ENCODE assay signal across 8 cellular contexts in genomic region chr2:127386764-127387654, GRCh38. TPM values are rescaled to one million over a fixed set of nuclear protein-coding genes. Genes with fewer than 3 reads are reported as not detected.
DNase-seq lines count a peak whose midpoint lies in the region; ATAC-seq and TF ChIP-seq lines count a peak whose summit lies in the region.

No MANE protein-coding gene starts in this region.

- H4K8ac ChIP-seq in IMR-90 (ENCODE audit: low read depth in 2 of 2, low read length in 2 of 2) = peak overlapping the region in 1 of 2 experiments; percentile 87; a peak in 2 of 4 replicates

- CTCF ChIA-PET in Caco-2 (lab: Charles Lee) (interaction anchor here (0.6 to 1.0 kb wide), 2 partner anchors 28 to 190 kb away, joined by 3 to 4 read pairs; no protein-coding TSS in a partner anchor), IMR-90 (lab: Yijun Ruan, JAX) (no interaction called here), OCI-LY7 (lab: Charles Lee; ENCODE audit: unreplicated experiment) (no interaction called here)

- peaks cover 4% of the 10 kb centered on the region; the same call in 1 of the 2 replicates for H3K9me1 ChIP-seq in IMR-90 (ENCODE audit: insufficient read depth, low read length)

- peak overlapping the region; percentile 88 for H3K4ac ChIP-seq in IMR-90 (ENCODE audit: low read depth, low read length)

- H4K91ac ChIP-seq in IMR-90 (ENCODE audit: insufficient read depth, low read depth, low read length) = peak overlapping the region; percentile 74; the same call in 1 of the 2 replicates

- H4K5ac ChIP-seq in IMR-90 (ENCODE audit: low read depth, low read length) = no peak overlapping the region; the same call in 1 of the 2 replicates

- H3K27me3 ChIP-seq in Caco-2 (replicated peaks; ENCODE audit: control insufficient read depth, insufficient read depth, low read length) (no peaks in the 10 kb centered on the region), IMR-90 (ENCODE audit: control insufficient read depth, insufficient read depth, low read length) (no peaks in the 10 kb centered on the region), esophagus muscularis mucosa (no peaks in the 10 kb centered on the region), muscle layer of duodenum (ENCODE audit: low read depth, low read length) (no peaks in the 10 kb centered on the region)

- H2AK9ac ChIP-seq in IMR-90 (replicated peaks; ENCODE audit: low read depth, low read length, poor library complexity) = peak overlapping the region; percentile 35

- peak overlapping the region; percentile 82 for H3K4me3 Mint-ChIP-seq in Caco-2 (ENCODE audit: unreplicated experiment)
- H3K4me3 Mint-ChIP-seq in activated T-cell treated with anti-CD3 and anti-CD28 coated beads, Interleukin-2, amount 50 U/mL, for 24 hours = peak overlapping the region; percentile 86

- no peak overlapping the region for H2BK20ac ChIP-seq in IMR-90 (ENCODE audit: low read depth, low read length)

- TF ChIP-seq CTCF in Caco-2 (IDR thresholded peaks at IDR 0.05; ENCODE audit: insufficient read depth in 1 of 2, low read depth in 1 of 2, low read length in 1 of 2, severe bottlenecking in 1 of 2, unreplicated experiment in 1 of 2) (no peak), IMR-90 (conservative IDR thresholded peaks at IDR 0.05; ENCODE audit: low read depth, low read length) (no peak), OCI-LY7 (conservative IDR thresholded peaks at IDR 0.05; ENCODE audit: low read length) (no peak), esophagus muscularis mucosa (IDR thresholded peaks at IDR 0.05) (no peak)

- H2BK15ac ChIP-seq in IMR-90 (ENCODE audit: low read depth, low read length) = no peak overlapping the region

- H3K9me3 ChIP-seq in Caco-2 = no peaks in the 10 kb centered on the region
- H3K9me3 ChIP-seq in IMR-90 (ENCODE audit: control insufficient read depth, insufficient read depth, low read length) = no peaks in the 10 kb centered on the region
- no peaks in the 10 kb centered on the region for H3K9me3 ChIP-seq in OCI-LY7 (ENCODE audit: low read length)
- H3K9me3 ChIP-seq in esophagus muscularis mucosa = no peaks in the 10 kb centered on the region
- no peaks in the 10 kb centered on the region for H3K9me3 ChIP-seq in muscle layer of duodenum (ENCODE audit: control insufficient read depth in 1 of 2, low read length in 2 of 2)

- H3K14ac ChIP-seq in IMR-90 (replicated peaks; ENCODE audit: low read depth, low read length) = peak overlapping the region; percentile 93

- no peak for TF ChIP-seq EP300 in esophagus muscularis mucosa (IDR thresholded peaks at IDR 0.05)

- H3K4me1 Mint-ChIP-seq in Caco-2 (ENCODE audit: low read depth, unreplicated experiment) = peaks cover 36% of the 10 kb centered on the region
- H3K4me1 Mint-ChIP-seq in activated T-cell treated with anti-CD3 and anti-CD28 coated beads, Interleukin-2, amount 50 U/mL, for 24 hours (ENCODE audit: low read depth) = peaks cover 75% of the 10 kb centered on the region

- peak overlapping the region; percentile 95 for H3K9ac ChIP-seq in IMR-90 (ENCODE audit: low read depth, low read length)

- 1% methylated on average over 19 of the region's 58 CpGs; no CpG with 5 or more reads in 1 of the 2 experiments for WGBS in IMR-90 (ENCODE audit: extremely low coverage in 2 of 2, insufficient read length in 1 of 2), 2 experiments
- 1% methylated on average over 22 of the region's 58 CpGs for WGBS in esophagus muscularis mucosa

- H2AFZ ChIP-seq in IMR-90 (replicated peaks; ENCODE audit: low read length, poor library complexity) (peak overlapping the region; percentile 96), OCI-LY7 (ENCODE audit: low read length) (0 out of 2 replicates have a peak overlapping the region, but pooled peaks have one; percentile 59)

- no peak; the same call in 1 of the 2 replicates for TF ChIP-seq RAD21 in IMR-90 (IDR thresholded peaks at IDR 0.05; ENCODE audit: low read length)

- TF ChIP-seq POLR2A in IMR-90 (IDR thresholded peaks at IDR 0.05; ENCODE audit: low read depth, low read length) = no peak
- TF ChIP-seq POLR2A in esophagus muscularis mucosa (IDR thresholded peaks at IDR 0.05; ENCODE audit: low read depth) = no peak

- peak overlapping the region; percentile 82 for H3K56ac ChIP-seq in IMR-90 (ENCODE audit: extremely low read depth, insufficient read depth, low read length)

- in situ Hi-C loops in IMR-90 (cut with MboI; ENCODE audit: low sequenced_read_pairs) = no loop called here

- peak overlapping the region; percentile 82 for H3K23ac ChIP-seq in IMR-90 (ENCODE audit: low read depth, low read length)

- H3K4me2 ChIP-seq in IMR-90 (ENCODE audit: low read depth, low read length) (peak overlapping the region; percentile 80), OCI-LY7 (ENCODE audit: low read length) (peak overlapping the region; percentile 74)

- no peaks in the 10 kb centered on the region for H3K9me3 Mint-ChIP-seq in Caco-2 (ENCODE audit: unreplicated experiment)
- H3K9me3 Mint-ChIP-seq in activated T-cell treated with anti-CD3 and anti-CD28 coated beads, Interleukin-2, amount 50 U/mL, for 24 hours = no peaks in the 10 kb centered on the region

- peaks cover 67% of the 10 kb centered on the region for H3K79me2 ChIP-seq in OCI-LY7 (ENCODE audit: insufficient read depth, low read depth, low read length)

- no peak overlapping the region for H2BK120ac ChIP-seq in IMR-90 (ENCODE audit: low read depth, low read length)

- H3K4me1 ChIP-seq in Caco-2 (peaks cover 22% of the 10 kb centered on the region), IMR-90 (ENCODE audit: control insufficient read depth, insufficient read depth, low read length) (peaks cover 5% of the 10 kb centered on the region; the same call in 1 of the 2 replicates), OCI-LY7 (ENCODE audit: insufficient read depth, low read length, poor library complexity, severe bottlenecking) (peaks cover 59% of the 10 kb centered on the region), esophagus muscularis mucosa (peaks cover 26 to 57% (median 53%) of the 10 kb centered on the region in 4 donors), muscle layer of duodenum (ENCODE audit: control insufficient read depth in 1 of 2, insufficient read depth in 2 of 2, low read length in 2 of 2) (peaks cover 16 to 18% of the 10 kb centered on the region in 2 donors)

- dilution Hi-C loops in IMR-90 (cut with HindIII; ENCODE audit: low sequenced_read_pairs, unreplicated experiment) = no loop called here

- peak overlapping the region; percentile 94 for H2BK5ac ChIP-seq in IMR-90 (ENCODE audit: low read depth, low read length, poor library complexity, severe bottlenecking)

- H3K27me3 Mint-ChIP-seq in Caco-2 (ENCODE audit: insufficient read depth, unreplicated experiment) = no peaks in the 10 kb centered on the region
- no peaks in the 10 kb centered on the region for H3K27me3 Mint-ChIP-seq in activated T-cell treated with anti-CD3 and anti-CD28 coated beads, Interleukin-2, amount 50 U/mL, for 24 hours

- peaks cover 43% of the 10 kb centered on the region for H4K20me1 ChIP-seq in IMR-90 (ENCODE audit: insufficient read depth, low read length)
- H4K20me1 ChIP-seq in OCI-LY7 (ENCODE audit: insufficient read depth, low read length) = peaks cover 20% of the 10 kb centered on the region

- no peaks in the 10 kb centered on the region for H3K9me2 ChIP-seq in OCI-LY7 (ENCODE audit: insufficient read depth, low read length)

- intact Hi-C loops in Caco-2 (cut with micrococcal nuclease; ENCODE audit: unreplicated experiment) = loop anchor here (2.0 to 5.0 kb wide), 4 partner anchors 14 to 155 kb away; no protein-coding TSS in a partner anchor
- intact Hi-C loops in IMR-90 (cut with micrococcal nuclease) = loop anchor here (1.0 to 10.0 kb wide), 2 partner anchors 63 to 88 kb away; no protein-coding TSS in a partner anchor
- intact Hi-C loops in OCI-LY7 (cut with micrococcal nuclease; ENCODE audit: unreplicated experiment) = loop anchor here (2.0 to 10.0 kb wide), 6 partner anchors 20 to 730 kb away; partner anchors contain the start of genes GYPC and IWS1
- intact Hi-C loops in esophagus muscularis mucosa (cut with DNase I) = no loop called here

- DNase-seq in Caco-2 (peak; percentile 84 to 89), IMR-90 (peak; percentile 88), OCI-LY7 (ENCODE audit: low spot score) (peak; percentile 95), esophagus muscularis mucosa (ENCODE audit: extremely low spot score) (peak; percentile 95)
- DNase-seq in activated T-cell treated with anti-CD3 and anti-CD28 coated beads, Interleukin-2, amount 50 U/mL, for 24 hours = peak; percentile 83
- DNase-seq in stimulated activated CD8-positive, alpha-beta memory T cell treated with anti-CD3 and anti-CD28 coated beads, Interleukin-7, amount 100 ng/mL, for 24 hours (ENCODE audit: low read depth) = peak; percentile 51

- H3K4me3 ChIP-seq in Caco-2 (ENCODE audit: low read depth, low read length) (peak overlapping the region; percentile 99), IMR-90 (ENCODE audit: insufficient read depth, low read depth, low read length) (peak overlapping the region; percentile 98), OCI-LY7 (ENCODE audit: low read depth, low read length, poor library complexity, severe bottlenecking) (peak overlapping the region; percentile 95), esophagus muscularis mucosa (peak overlapping the region; percentile 74 to 100 (median 97)), muscle layer of duodenum (ENCODE audit: low read depth in 1 of 2, low read length in 2 of 2) (peak overlapping the region; percentile 75 to 82)

- H3K36me3 Mint-ChIP-seq in Caco-2 (ENCODE audit: insufficient read depth, unreplicated experiment) = peaks cover 19% of the 10 kb centered on the region
- H3K36me3 Mint-ChIP-seq in activated T-cell treated with anti-CD3 and anti-CD28 coated beads, Interleukin-2, amount 50 U/mL, for 24 hours (ENCODE audit: low read depth) = peaks cover 18% of the 10 kb centered on the region

- no peaks in the 10 kb centered on the region for H3K36me3 ChIP-seq in Caco-2 (ENCODE audit: control insufficient read depth, insufficient read depth, low read length)
- no peaks in the 10 kb centered on the region for H3K36me3 ChIP-seq in IMR-90 (ENCODE audit: control insufficient read depth, insufficient read depth, low read length)
- H3K36me3 ChIP-seq in OCI-LY7 (ENCODE audit: insufficient read depth, low read length) = peaks cover 30% of the 10 kb centered on the region
- no peaks in the 10 kb centered on the region for H3K36me3 ChIP-seq in esophagus muscularis mucosa
- H3K36me3 ChIP-seq in muscle layer of duodenum (ENCODE audit: control insufficient read depth in 1 of 2, insufficient read depth in 2 of 2, low read length in 2 of 2) = peaks cover 0 to 5% of the 10 kb centered on the region in 2 donors

- ATAC-seq in GM21526 (IDR thresholded peaks at IDR 0.05; ENCODE audit: low FRiP score, unreplicated experiment) = peak; percentile 59
- peak; percentile 80 for ATAC-seq in IMR-90 (ENCODE audit: low read depth)

- POLR2A ChIA-PET in Caco-2 (lab: Charles Lee) = interaction anchor here (0.6 to 0.7 kb wide), 4 partner anchors 14 to 704 kb away, joined by 5 to 8 read pairs (median 7); partner anchors contain the start of genes ERCC3 and UGGT1
- POLR2A ChIA-PET in IMR-90 (lab: Charles Lee; ENCODE audit: unreplicated experiment) = no interaction called here
- POLR2A ChIA-PET in OCI-LY7 (lab: Charles Lee) = interaction anchor here (0.6 to 0.8 kb wide), 2 partner anchors 36 to 955 kb away, joined by 3 read pairs; no protein-coding TSS in a partner anchor

- H3K27ac ChIP-seq in IMR-90 (ENCODE audit: insufficient read depth, low read length) (peak overlapping the region; percentile 95), OCI-LY7 (ENCODE audit: low read depth, low read length, poor library complexity, severe bottlenecking) (peak overlapping the region; percentile 98), esophagus muscularis mucosa (replicated peaks in 1 of 4) (peak overlapping the region; percentile 97 to 100 (median 100)), muscle layer of duodenum (ENCODE audit: low read length) (peak overlapping the region; percentile 66)

- H3K27ac Mint-ChIP-seq in Caco-2 (ENCODE audit: unreplicated experiment) = peak overlapping the region; percentile 53
- peak overlapping the region; percentile 82 for H3K27ac Mint-ChIP-seq in activated T-cell treated with anti-CD3 and anti-CD28 coated beads, Interleukin-2, amount 50 U/mL, for 24 hours

- no peak overlapping the region for H2AK5ac ChIP-seq in IMR-90 (ENCODE audit: low read depth, low read length)

- TSS peak; percentile 51 for BruUV-seq in Caco-2 (replicated peaks; lab: Mats Ljungman, UMichigan)
- BruUV-seq in IMR-90 (replicated peaks; lab: Mats Ljungman, UMichigan) = no TSS peak
- TSS peak; percentile 62 for BruUV-seq in OCI-LY7 (replicated peaks; lab: Mats Ljungman, UMichigan)

- H3K18ac ChIP-seq in IMR-90 (ENCODE audit: low read depth, low read length) = no peak overlapping the region; the same call in 1 of the 2 replicates

- H3K79me1 ChIP-seq in IMR-90 (ENCODE audit: low read depth in 1 of 2, low read length in 2 of 2) = peaks cover 9 to 33% of the 10 kb centered on the region in 2 experiments; a peak in 2 of 4 replicates

RNA-seq across cellular contexts. Expression of gene MAP3K2, which starts 0.8 kb away (rescaled TPM):
- total RNA-seq in Caco-2 (2022) (35.0 and 38.7 TPM in 2 replicates), IMR-90 (2012; rRNA removed) (30.8 and 31.9 TPM in 2 replicates), OCI-LY7 (2022) (52.5 and 55.9 TPM in 2 replicates), esophagus muscularis mucosa (10 to 100 TPM; 51.4 to 68.6 (median 66.2) TPM)
- 6.2 and 6.5 TPM in 2 replicates for polyA plus RNA-seq in IMR-90 (2012; rRNA removed)
- 2.0 and 2.1 TPM in 2 replicates for polyA plus RNA-seq in IMR-90 (2012; cell fraction: cytosol; rRNA removed)
- polyA plus RNA-seq in IMR-90 (2012; cell fraction: nucleus; rRNA removed; ENCODE audit: low replicate concordance) = 3.2 and 7.7 TPM in 2 replicates
- total RNA-seq in OCI-LY7 (2014; rRNA removed; shearing (Covaris generic)) = 33.2 and 47.5 TPM in 2 replicates

RNA-seq across cellular contexts. Expression of gene PROC, which starts 31.2 kb away (rescaled TPM):
- 4.1 and 6.4 TPM in 2 replicates for total RNA-seq in Caco-2 (2022)
- total RNA-seq in IMR-90 (2012; rRNA removed) = 0.28 TPM in 1 of 2 replicates, not detected in the other
- polyA plus RNA-seq in IMR-90 (2012; rRNA removed) = 0.07 TPM in 1 of 2 replicates, not detected in the other
- polyA plus RNA-seq in IMR-90 (2012; cell fraction: cytosol; rRNA removed) = 0.10 TPM in 1 of 2 replicates, not detected in the other
- polyA plus RNA-seq in IMR-90 (2012; cell fraction: nucleus; rRNA removed; ENCODE audit: low replicate concordance) = 0.05 and 0.22 TPM in 2 replicates
- 0.41 TPM in 1 of 2 replicates, not detected in the other for total RNA-seq in OCI-LY7 (2014; rRNA removed; shearing (Covaris generic))
- total RNA-seq in OCI-LY7 (2022) = 0.59 TPM in 1 of 2 replicates, not detected in the other
- not detected for total RNA-seq in esophagus muscularis mucosa

Comparison
In these comparisons a context has a peak if more than half of its experiments do, and no peak if none do; other contexts are left out.
1. Peak in every context shown above with its lines: DNase-seq, ATAC-seq, H3K4me3 ChIP-seq and H3K27ac ChIP-seq.